In the genomic region with DNA sequence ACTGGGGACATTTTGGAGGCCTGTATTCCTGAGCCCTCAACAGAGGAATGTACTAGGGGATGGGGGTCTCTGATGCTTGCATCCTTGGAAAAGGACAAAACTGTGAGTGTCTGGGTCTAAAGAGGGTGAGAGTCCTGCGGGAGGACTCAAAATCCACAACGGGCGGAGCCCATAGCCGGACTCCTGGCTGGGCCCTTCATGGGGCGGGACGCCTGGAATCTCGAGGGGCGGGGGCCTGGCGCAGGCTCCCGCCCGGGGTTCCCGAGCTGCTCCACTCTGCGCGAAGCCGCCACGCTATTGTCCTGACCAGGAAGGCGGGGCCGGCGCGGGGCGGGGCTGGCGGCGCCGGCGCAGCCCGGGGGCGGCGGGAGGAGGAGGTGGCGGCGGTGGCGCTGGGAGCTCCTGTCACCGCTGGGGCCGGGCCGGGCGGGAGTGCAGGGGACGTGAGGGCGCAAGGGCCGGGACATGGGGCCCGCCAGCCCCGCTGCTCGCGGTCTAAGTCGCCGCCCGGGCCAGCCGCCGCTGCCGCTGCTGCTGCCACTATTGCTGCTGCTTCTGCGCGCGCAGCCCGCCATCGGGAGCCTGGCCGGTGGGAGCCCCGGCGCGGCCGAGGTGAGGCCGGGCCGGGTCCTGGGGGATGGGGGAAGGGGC, we compare ENCODE assay signal across 1 cellular context.
TF ChIP-seq lines count a peak whose summit lies in the region.

Gene APLP1 (plus strand): TSS at position 403 of the 651 bp plus-strand sequence. CDS start 63 bp downstream, at position 466.

TF ChIP-seq in K562, 482 proteins besides CTCF, POLR2A, EP300 and RAD21 (continued from another document and continues in another):
- TF ChIP-seq, protein P1, sequence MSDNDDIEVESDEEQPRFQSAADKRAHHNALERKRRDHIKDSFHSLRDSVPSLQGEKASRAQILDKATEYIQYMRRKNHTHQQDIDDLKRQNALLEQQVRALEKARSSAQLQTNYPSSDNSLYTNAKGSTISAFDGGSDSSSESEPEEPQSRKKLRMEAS (CRISPR knock-in tag; IDR thresholded peaks at IDR 0.05), result peak; percentile 46
- TF ChIP-seq HMGN3 (IDR thresholded peaks at IDR 0.05; ENCODE audit: borderline replicate concordance, extremely low read depth, insufficient read length, low read depth, low read length) (peak; percentile 59), PHB2 (IDR thresholded peaks at IDR 0.05; ENCODE audit: low read depth) (no peak), CCNT2 (IDR thresholded peaks at IDR 0.05; ENCODE audit: borderline replicate concordance, extremely low read depth, insufficient read length, low read depth, low read length) (peak; percentile 35), ZNF197 (CRISPR knock-in tag; IDR thresholded peaks at IDR 0.05; ENCODE audit: low read depth) (no peak), MAFF (IDR thresholded peaks at IDR 0.05; ENCODE audit: low read length) (no peak), NR2C2 (CRISPR knock-in tag; IDR thresholded peaks at IDR 0.05) (no peak), NR2C2 (tag; IDR thresholded peaks at IDR 0.05) (no peak), ZNF274 (IDR thresholded peaks at IDR 0.05; ENCODE audit: borderline replicate concordance, low read depth, low read length) (no peak), THAP12 (CRISPR knock-in tag; IDR thresholded peaks at IDR 0.05) (no peak), BRF1 (IDR thresholded peaks at IDR 0.05; ENCODE audit: borderline replicate concordance, extremely low read depth, insufficient read length) (no peak), GABPB2 (CRISPR knock-in tag; conservative IDR thresholded peaks at IDR 0.05) (no peak), OTX1 (CRISPR knock-in tag; IDR thresholded peaks at IDR 0.05) (no peak), ZFP91 (CRISPR knock-in tag; IDR thresholded peaks at IDR 0.05) (no peak), PHF8 (IDR thresholded peaks at IDR 0.05; ENCODE audit: borderline replicate concordance, low read length) (0 out of 2 replicates have a peak, but pooled peaks have one; percentile 27), NR0B1 (IDR thresholded peaks at IDR 0.05; ENCODE audit: partially characterized antibody) (no peak), NR2C1 (IDR thresholded peaks at IDR 0.05) (no peak), NR2C1 (tag; IDR thresholded peaks at IDR 0.05) (no peak), CBFA2T3 (IDR thresholded peaks at IDR 0.05) (no peak), TCF15 (CRISPR knock-in tag; IDR thresholded peaks at IDR 0.05) (no peak), SMAD4 (CRISPR knock-in tag; conservative IDR thresholded peaks at IDR 0.05) (0 out of 2 replicates have a peak, but pooled peaks have one; percentile 31), ZNF449 (CRISPR knock-in tag; IDR thresholded peaks at IDR 0.05) (no peak), POLR3A (IDR thresholded peaks at IDR 0.05; ENCODE audit: borderline replicate concordance, extremely low read depth, insufficient read depth, insufficient read length) (no peak), ZSCAN29 (IDR thresholded peaks at IDR 0.05) (no peak), ZNF75A (CRISPR knock-in tag; IDR thresholded peaks at IDR 0.05) (no peak)
- TF ChIP-seq, protein P2, sequence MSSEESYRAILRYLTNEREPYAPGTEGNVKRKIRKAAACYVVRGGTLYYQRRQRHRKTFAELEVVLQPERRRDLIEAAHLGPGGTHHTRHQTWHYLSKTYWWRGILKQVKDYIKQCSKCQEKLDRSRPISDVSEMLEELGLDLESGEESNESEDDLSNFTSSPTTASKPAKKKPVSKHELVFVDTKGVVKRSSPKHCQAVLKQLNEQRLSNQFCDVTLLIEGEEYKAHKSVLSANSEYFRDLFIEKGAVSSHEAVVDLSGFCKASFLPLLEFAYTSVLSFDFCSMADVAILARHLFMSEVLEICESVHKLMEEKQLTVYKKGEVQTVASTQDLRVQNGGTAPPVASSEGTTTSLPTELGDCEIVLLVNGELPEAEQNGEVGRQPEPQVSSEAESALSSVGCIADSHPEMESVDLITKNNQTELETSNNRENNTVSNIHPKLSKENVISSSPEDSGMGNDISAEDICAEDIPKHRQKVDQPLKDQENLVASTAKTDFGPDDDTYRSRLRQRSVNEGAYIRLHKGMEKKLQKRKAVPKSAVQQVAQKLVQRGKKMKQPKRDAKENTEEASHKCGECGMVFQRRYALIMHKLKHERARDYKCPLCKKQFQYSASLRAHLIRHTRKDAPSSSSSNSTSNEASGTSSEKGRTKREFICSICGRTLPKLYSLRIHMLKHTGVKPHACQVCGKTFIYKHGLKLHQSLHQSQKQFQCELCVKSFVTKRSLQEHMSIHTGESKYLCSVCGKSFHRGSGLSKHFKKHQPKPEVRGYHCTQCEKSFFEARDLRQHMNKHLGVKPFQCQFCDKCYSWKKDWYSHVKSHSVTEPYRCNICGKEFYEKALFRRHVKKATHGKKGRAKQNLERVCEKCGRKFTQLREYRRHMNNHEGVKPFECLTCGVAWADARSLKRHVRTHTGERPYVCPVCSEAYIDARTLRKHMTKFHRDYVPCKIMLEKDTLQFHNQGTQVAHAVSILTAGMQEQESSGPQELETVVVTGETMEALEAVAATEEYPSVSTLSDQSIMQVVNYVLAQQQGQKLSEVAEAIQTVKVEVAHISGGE (CRISPR knock-in tag; IDR thresholded peaks at IDR 0.05), result no peak
- TF ChIP-seq, protein P3, sequence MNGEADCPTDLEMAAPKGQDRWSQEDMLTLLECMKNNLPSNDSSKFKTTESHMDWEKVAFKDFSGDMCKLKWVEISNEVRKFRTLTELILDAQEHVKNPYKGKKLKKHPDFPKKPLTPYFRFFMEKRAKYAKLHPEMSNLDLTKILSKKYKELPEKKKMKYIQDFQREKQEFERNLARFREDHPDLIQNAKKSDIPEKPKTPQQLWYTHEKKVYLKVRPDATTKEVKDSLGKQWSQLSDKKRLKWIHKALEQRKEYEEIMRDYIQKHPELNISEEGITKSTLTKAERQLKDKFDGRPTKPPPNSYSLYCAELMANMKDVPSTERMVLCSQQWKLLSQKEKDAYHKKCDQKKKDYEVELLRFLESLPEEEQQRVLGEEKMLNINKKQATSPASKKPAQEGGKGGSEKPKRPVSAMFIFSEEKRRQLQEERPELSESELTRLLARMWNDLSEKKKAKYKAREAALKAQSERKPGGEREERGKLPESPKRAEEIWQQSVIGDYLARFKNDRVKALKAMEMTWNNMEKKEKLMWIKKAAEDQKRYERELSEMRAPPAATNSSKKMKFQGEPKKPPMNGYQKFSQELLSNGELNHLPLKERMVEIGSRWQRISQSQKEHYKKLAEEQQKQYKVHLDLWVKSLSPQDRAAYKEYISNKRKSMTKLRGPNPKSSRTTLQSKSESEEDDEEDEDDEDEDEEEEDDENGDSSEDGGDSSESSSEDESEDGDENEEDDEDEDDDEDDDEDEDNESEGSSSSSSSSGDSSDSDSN (IDR thresholded peaks at IDR 0.05; ENCODE audit: borderline replicate concordance in 1 of 2, low read depth in 2 of 2, low read length in 2 of 2), result 0 out of 4 replicates have a peak, but pooled peaks of 1 of the 2 experiments have one; percentile 53
- TF ChIP-seq, protein P4, sequence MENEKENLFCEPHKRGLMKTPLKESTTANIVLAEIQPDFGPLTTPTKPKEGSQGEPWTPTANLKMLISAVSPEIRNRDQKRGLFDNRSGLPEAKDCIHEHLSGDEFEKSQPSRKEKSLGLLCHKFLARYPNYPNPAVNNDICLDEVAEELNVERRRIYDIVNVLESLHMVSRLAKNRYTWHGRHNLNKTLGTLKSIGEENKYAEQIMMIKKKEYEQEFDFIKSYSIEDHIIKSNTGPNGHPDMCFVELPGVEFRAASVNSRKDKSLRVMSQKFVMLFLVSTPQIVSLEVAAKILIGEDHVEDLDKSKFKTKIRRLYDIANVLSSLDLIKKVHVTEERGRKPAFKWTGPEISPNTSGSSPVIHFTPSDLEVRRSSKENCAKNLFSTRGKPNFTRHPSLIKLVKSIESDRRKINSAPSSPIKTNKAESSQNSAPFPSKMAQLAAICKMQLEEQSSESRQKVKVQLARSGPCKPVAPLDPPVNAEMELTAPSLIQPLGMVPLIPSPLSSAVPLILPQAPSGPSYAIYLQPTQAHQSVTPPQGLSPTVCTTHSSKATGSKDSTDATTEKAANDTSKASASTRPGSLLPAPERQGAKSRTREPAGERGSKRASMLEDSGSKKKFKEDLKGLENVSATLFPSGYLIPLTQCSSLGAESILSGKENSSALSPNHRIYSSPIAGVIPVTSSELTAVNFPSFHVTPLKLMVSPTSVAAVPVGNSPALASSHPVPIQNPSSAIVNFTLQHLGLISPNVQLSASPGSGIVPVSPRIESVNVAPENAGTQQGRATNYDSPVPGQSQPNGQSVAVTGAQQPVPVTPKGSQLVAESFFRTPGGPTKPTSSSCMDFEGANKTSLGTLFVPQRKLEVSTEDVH (IDR thresholded peaks at IDR 0.05; ENCODE audit: low read depth, partially characterized antibody), result no peak
- TF ChIP-seq, protein P5, sequence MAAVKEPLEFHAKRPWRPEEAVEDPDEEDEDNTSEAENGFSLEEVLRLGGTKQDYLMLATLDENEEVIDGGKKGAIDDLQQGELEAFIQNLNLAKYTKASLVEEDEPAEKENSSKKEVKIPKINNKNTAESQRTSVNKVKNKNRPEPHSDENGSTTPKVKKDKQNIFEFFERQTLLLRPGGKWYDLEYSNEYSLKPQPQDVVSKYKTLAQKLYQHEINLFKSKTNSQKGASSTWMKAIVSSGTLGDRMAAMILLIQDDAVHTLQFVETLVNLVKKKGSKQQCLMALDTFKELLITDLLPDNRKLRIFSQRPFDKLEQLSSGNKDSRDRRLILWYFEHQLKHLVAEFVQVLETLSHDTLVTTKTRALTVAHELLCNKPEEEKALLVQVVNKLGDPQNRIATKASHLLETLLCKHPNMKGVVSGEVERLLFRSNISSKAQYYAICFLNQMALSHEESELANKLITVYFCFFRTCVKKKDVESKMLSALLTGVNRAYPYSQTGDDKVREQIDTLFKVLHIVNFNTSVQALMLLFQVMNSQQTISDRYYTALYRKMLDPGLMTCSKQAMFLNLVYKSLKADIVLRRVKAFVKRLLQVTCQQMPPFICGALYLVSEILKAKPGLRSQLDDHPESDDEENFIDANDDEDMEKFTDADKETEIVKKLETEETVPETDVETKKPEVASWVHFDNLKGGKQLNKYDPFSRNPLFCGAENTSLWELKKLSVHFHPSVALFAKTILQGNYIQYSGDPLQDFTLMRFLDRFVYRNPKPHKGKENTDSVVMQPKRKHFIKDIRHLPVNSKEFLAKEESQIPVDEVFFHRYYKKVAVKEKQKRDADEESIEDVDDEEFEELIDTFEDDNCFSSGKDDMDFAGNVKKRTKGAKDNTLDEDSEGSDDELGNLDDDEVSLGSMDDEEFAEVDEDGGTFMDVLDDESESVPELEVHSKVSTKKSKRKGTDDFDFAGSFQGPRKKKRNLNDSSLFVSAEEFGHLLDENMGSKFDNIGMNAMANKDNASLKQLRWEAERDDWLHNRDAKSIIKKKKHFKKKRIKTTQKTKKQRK (IDR thresholded peaks at IDR 0.05; ENCODE audit: borderline replicate concordance, low read depth, low read length), result no peak
- TF ChIP-seq, protein P6, sequence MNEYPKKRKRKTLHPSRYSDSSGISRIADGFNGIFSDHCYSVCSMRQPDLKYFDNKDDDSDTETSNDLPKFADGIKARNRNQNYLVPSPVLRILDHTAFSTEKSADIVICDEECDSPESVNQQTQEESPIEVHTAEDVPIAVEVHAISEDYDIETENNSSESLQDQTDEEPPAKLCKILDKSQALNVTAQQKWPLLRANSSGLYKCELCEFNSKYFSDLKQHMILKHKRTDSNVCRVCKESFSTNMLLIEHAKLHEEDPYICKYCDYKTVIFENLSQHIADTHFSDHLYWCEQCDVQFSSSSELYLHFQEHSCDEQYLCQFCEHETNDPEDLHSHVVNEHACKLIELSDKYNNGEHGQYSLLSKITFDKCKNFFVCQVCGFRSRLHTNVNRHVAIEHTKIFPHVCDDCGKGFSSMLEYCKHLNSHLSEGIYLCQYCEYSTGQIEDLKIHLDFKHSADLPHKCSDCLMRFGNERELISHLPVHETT (CRISPR knock-in tag; conservative IDR thresholded peaks at IDR 0.05 in 1 of 2, IDR thresholded peaks at IDR 0.05 in 1 of 2), result peak in 1 of 2 experiments; percentile 45; a peak in 1 of 4 replicates
